In genomic region chr1:31888281-31888680, GRCh38 we compare ENCODE assay signal across 17 cellular contexts. TPM values are rescaled to one million over a fixed set of nuclear protein-coding genes. Genes with fewer than 3 reads are reported as not detected.
DNase-seq lines count a peak whose midpoint lies in the region; ATAC-seq, FAIRE-seq and TF ChIP-seq lines count a peak whose summit lies in the region.
"Had no signal": no experiment of that assay in that cellular context is flagged by ENCODE, and none has a peak within 500 bp of the region (broad histone marks: within the 10 kb centered on the region; RNA-seq: fewer than 3 reads in every experiment).

No MANE protein-coding gene starts in this region.

- FAIRE-seq in K562 (lab: Jason Lieb, UNC), result no peak

- H3K9me3 ChIP-seq in KOPT-K1 (ENCODE audit: insufficient read depth, low read length, poor library complexity, severe bottlenecking) (no peaks in the 10 kb centered on the region), K562 (replicated peaks; ENCODE audit: control insufficient read depth, insufficient read depth, low read depth, low read length) (peaks cover 4% of the 10 kb centered on the region; the same call in 1 of the 2 replicates), neutrophil (no peaks in the 10 kb centered on the region), SJCRH30 (replicated peaks) (no peaks in the 10 kb centered on the region)
- H3K9me3 ChIP-seq: HAP-1 had no signal

- intact Hi-C loops in activated CD4-positive, alpha-beta T cell treated with anti-CD3 and anti-CD28 coated beads for 36 hours (cut with DNase I, micrococcal nuclease), result loop anchor here in 1 of 2 experiments (2.0 kb wide), 1 partner anchor 61 kb away; no protein-coding TSS in a partner anchor
- intact Hi-C loops in K562 (cut with micrococcal nuclease), result no loop called here

- H3K27ac ChIP-seq in KOPT-K1 (ENCODE audit: low read depth, low read length, poor library complexity, severe bottlenecking) (peak overlapping the region; percentile 97), K562 (ENCODE audit: extremely low read depth, low read depth, low read length) (no peak overlapping the region), neutrophil (peak overlapping the region; percentile 96), SJCRH30 (no peak overlapping the region)
- H3K27ac ChIP-seq: 22Rv1 had no signal

- no peaks in the 10 kb centered on the region for H3K9me3 Mint-ChIP-seq in activated CD4-positive, alpha-beta T cell treated with anti-CD3 and anti-CD28 coated beads for 36 hours (ENCODE audit: low read depth)

- no peak overlapping the region for H3K9ac ChIP-seq in K562 (ENCODE audit: insufficient read depth in 1 of 2, low read depth in 2 of 2, low read length in 2 of 2)

- no peaks in the 10 kb centered on the region for H4K20me1 ChIP-seq in K562 (replicated peaks; ENCODE audit: control insufficient read depth, insufficient read depth, low read length)

- H3K4me3 ChIP-seq in K562 (no peak overlapping the region), neutrophil (ENCODE audit: low read depth in 1 of 2, low read length in 1 of 2) (no peak overlapping the region), SJCRH30 (no peak overlapping the region)
- H3K4me3 ChIP-seq: HAP-1 had no signal

- TF ChIP-seq RAD21 in K562 (CRISPR knock-in tag; conservative IDR thresholded peaks at IDR 0.05 in 1 of 2, IDR thresholded peaks at IDR 0.05 in 1 of 2), result no peak

- peaks cover 39% of the 10 kb centered on the region for H3K4me1 Mint-ChIP-seq in activated CD4-positive, alpha-beta T cell treated with anti-CD3 and anti-CD28 coated beads for 36 hours

- H3K4me1 ChIP-seq in K562 (replicated peaks in 1 of 2; ENCODE audit: control insufficient read depth in 2 of 2, insufficient read depth in 2 of 2, low read length in 2 of 2), result peaks cover 5 to 17% of the 10 kb centered on the region in 2 experiments; a peak in 4 of 5 replicates
- H3K4me1 ChIP-seq in neutrophil (ENCODE audit: control insufficient read depth in 1 of 2, insufficient read depth in 1 of 2, low read depth in 1 of 2, low read length in 1 of 2), result peaks cover 38 to 43% of the 10 kb centered on the region in 2 experiments
- no peaks in the 10 kb centered on the region for H3K4me1 ChIP-seq in SJCRH30
- H3K4me1 ChIP-seq: HAP-1 had no signal

- no peak overlapping the region for H3K4me3 Mint-ChIP-seq in activated CD4-positive, alpha-beta T cell treated with anti-CD3 and anti-CD28 coated beads for 36 hours

- H3K27me3 ChIP-seq in K562 (ENCODE audit: control insufficient read depth in 2 of 2, insufficient read depth in 2 of 2, low read length in 2 of 2) (no peaks in the 10 kb centered on the region), neutrophil (no peaks in the 10 kb centered on the region), SJCRH30 (no peaks in the 10 kb centered on the region)

- H3K79me2 ChIP-seq in K562 (ENCODE audit: control insufficient read depth, insufficient read depth, low read length), result no peaks in the 10 kb centered on the region

- in situ Hi-C loops in K562 (cut with MboI), result no loop called here

- no peaks in the 10 kb centered on the region for H3K36me3 Mint-ChIP-seq in activated CD4-positive, alpha-beta T cell treated with anti-CD3 and anti-CD28 coated beads for 36 hours (ENCODE audit: low read depth)

- H3K9me1 ChIP-seq in K562 (ENCODE audit: control insufficient read depth, insufficient read depth, low read length), result no peaks in the 10 kb centered on the region

- TF ChIP-seq CTCF in K562 (IDR thresholded peaks at IDR 0.05 in 2 of 3, conservative IDR thresholded peaks at IDR 0.05 in 1 of 3; ENCODE audit: insufficient read depth in 2 of 3, low read depth in 1 of 3, low read length in 3 of 3), result no peak
- no peak for TF ChIP-seq CTCF in neutrophil (IDR thresholded peaks at IDR 0.05)

- 97% methylated on average over 7 of the region's 7 CpGs for WGBS in K562 (ENCODE audit: insufficient coverage, low coverage, missing lambda C conversion rate)

- ATAC-seq in activated CD4-positive, alpha-beta T cell treated with anti-CD3 and anti-CD28 coated beads for 36 hours, result no peak
- ATAC-seq in K562, result no peak

- POLR2A ChIA-PET in activated CD4-positive, alpha-beta T cell treated with anti-CD3 and anti-CD28 coated beads for 36 hours (lab: Charles Lee), result interaction anchor here (0.6 to 0.7 kb wide), 2 partner anchors 18 to 51 kb away, joined by 4 read pairs; no protein-coding TSS in a partner anchor
- POLR2A ChIA-PET in K562 (lab: Yijun Ruan, JAX), result interaction anchor here (0.6 kb wide), 1 partner anchor 80 kb away, joined by 6 read pairs; no protein-coding TSS in a partner anchor

- H3K27me3 Mint-ChIP-seq in activated CD4-positive, alpha-beta T cell treated with anti-CD3 and anti-CD28 coated beads for 36 hours, result no peaks in the 10 kb centered on the region

- BruUV-seq in K562 (replicated peaks; lab: Mats Ljungman, UMichigan), result no TSS peak

- peak overlapping the region; percentile 58 for H3K27ac Mint-ChIP-seq in activated CD4-positive, alpha-beta T cell treated with anti-CD3 and anti-CD28 coated beads for 36 hours

- CTCF ChIA-PET in activated CD4-positive, alpha-beta T cell treated with anti-CD3 and anti-CD28 coated beads for 36 hours (lab: Charles Lee), result no interaction called here
- CTCF ChIA-PET in K562 (lab: Yijun Ruan, JAX; ENCODE audit: low intra/inter-chr PET ratio), result no interaction called here

- DNase-seq in activated CD4-positive, alpha-beta T cell treated with anti-CD3 and anti-CD28 coated beads for 36 hours, result no peak
- no peak for DNase-seq in activated CD4-positive, alpha-beta T cell treated with anti-CD3 and anti-CD28 coated beads, Interleukin-2, amount 50 U/mL, for 48 hours
- DNase-seq in K562 (ENCODE audit: extremely low read depth in 1 of 4, low spot score in 3 of 4), result no peak
- no peak for DNase-seq in Ammon's horn (ENCODE audit: low spot score)
- no peak for DNase-seq in SJCRH30
- DNase-seq in T-helper 1 cell, result no peak
- DNase-seq: Calu3, GDM1, MV-4-11, NCI-H1417 treated with DMSO at 0.1 percent for 48 hours, NCI-H2029, NCI-H510A, SHP77 treated with DMSO at 0.1 percent for 48 hours had no signal

- H3K36me3 ChIP-seq in KOPT-K1 (ENCODE audit: insufficient read depth, low read length), result no peaks in the 10 kb centered on the region
- peaks cover 3% of the 10 kb centered on the region; the same call in 1 of the 3 replicates for H3K36me3 ChIP-seq in K562 (ENCODE audit: control insufficient read depth, insufficient read depth, low read length)
- H3K36me3 ChIP-seq in neutrophil, result no peaks in the 10 kb centered on the region
- no peaks in the 10 kb centered on the region for H3K36me3 ChIP-seq in SJCRH30
- H3K36me3 ChIP-seq: HAP-1 had no signal

- TF ChIP-seq POLR2A in K562 (conservative IDR thresholded peaks at IDR 0.05), result no peak

- H3K4me2 ChIP-seq in K562 (ENCODE audit: insufficient read depth, low read length), result no peak overlapping the region

- no peak overlapping the region for H2AFZ ChIP-seq in K562 (ENCODE audit: low read depth, low read length)

- TF ChIP-seq EP300 in K562 (IDR thresholded peaks at IDR 0.05; ENCODE audit: low read length), result no peak

TF ChIP-seq in K562, 482 proteins besides CTCF, POLR2A, EP300 and RAD21:
- TF ChIP-seq, protein P1, sequence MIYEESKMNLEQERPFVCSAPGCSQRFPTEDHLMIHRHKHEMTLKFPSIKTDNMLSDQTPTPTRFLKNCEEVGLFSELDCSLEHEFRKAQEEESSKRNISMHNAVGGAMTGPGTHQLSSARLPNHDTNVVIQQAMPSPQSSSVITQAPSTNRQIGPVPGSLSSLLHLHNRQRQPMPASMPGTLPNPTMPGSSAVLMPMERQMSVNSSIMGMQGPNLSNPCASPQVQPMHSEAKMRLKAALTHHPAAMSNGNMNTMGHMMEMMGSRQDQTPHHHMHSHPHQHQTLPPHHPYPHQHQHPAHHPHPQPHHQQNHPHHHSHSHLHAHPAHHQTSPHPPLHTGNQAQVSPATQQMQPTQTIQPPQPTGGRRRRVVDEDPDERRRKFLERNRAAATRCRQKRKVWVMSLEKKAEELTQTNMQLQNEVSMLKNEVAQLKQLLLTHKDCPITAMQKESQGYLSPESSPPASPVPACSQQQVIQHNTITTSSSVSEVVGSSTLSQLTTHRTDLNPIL (CRISPR knock-in tag; IDR thresholded peaks at IDR 0.05), result no peak
- TF ChIP-seq NFIX (CRISPR knock-in tag; IDR thresholded peaks at IDR 0.05; ENCODE audit: low read depth) (no peak), ADNP (tag; IDR thresholded peaks at IDR 0.05) (0 out of 2 replicates have a peak, but pooled peaks have one; percentile 34), ZNF584 (CRISPR knock-in tag; IDR thresholded peaks at IDR 0.05; ENCODE audit: low read depth) (no peak), GTF2E2 (tag; IDR thresholded peaks at IDR 0.05) (no peak), SMAD1 (IDR thresholded peaks at IDR 0.05; ENCODE audit: low read depth, low read length, partially characterized antibody) (no peak)
TF ChIP-seq in K562: peak in this region for 1.

RNA-seq across cellular contexts. Expression of gene PTP4A2, which starts 49.9 kb away (rescaled TPM):
- total RNA-seq in activated CD4-positive, alpha-beta T cell treated with anti-CD3 and anti-CD28 coated beads for 36 hours, result 100 to 1,000 TPM; 279 to 314 TPM
- total RNA-seq in K562 (2011; cell fraction: chromatin; rRNA removed; ENCODE audit: low replicate concordance), result 116 and 315 TPM in 2 replicates
- 52.7 and 78.6 TPM in 2 replicates for total RNA-seq in K562 (2011; cell fraction: nucleolus; rRNA removed)
- total RNA-seq in K562 (2011; cell fraction: nucleoplasm; rRNA removed), result 175 and 257 TPM in 2 replicates
- total RNA-seq in K562 (2014; rRNA removed), result 316 and 345 TPM in 2 replicates
- total RNA-seq in K562 (2014; rRNA removed; fragmentation: Illumina TruSeq; extraction: Trizol), result 620 and 713 TPM in 2 replicates
- total RNA-seq in K562 (2015; rRNA removed; fragmentation: Illumina TruSeq; extraction: Trizol), result 585 and 652 TPM in 2 replicates
- 429 and 432 TPM in 2 replicates for total RNA-seq in K562 (2021)
- polyA plus RNA-seq in K562 (2011; rRNA removed), result 785 and 870 TPM in 2 replicates
- polyA plus RNA-seq in K562 (2011; cell fraction: cytosol; rRNA removed), result 63.7 and 209 TPM in 2 replicates
- polyA plus RNA-seq in K562 (2011; cell fraction: nucleus; rRNA removed), result 124 and 204 TPM in 2 replicates
- 386 and 493 TPM in 2 replicates for polyA plus RNA-seq in K562 (2012)
- polyA plus RNA-seq in K562 (2014; fragmentation: Illumina TruSeq; extraction: Trizol), result 528 and 852 TPM in 2 replicates
- polyA plus RNA-seq in K562 (2014; fragmentation: Nextera tagmentation; extraction: Ambion mirVana), result 100 to 1,000 TPM; 197 to 480 TPM
- 219 and 255 TPM in 2 replicates for polyA plus RNA-seq in K562 (2014; rRNA removed)
- polyA minus RNA-seq in K562 (2011; rRNA and poly(A)+ RNA removed), result 693 and 694 TPM in 2 replicates
- 406 and 559 TPM in 2 replicates for polyA minus RNA-seq in K562 (2011; cell fraction: cytosol; rRNA and poly(A)+ RNA removed)
- polyA minus RNA-seq in K562 (2011; cell fraction: nucleus; rRNA and poly(A)+ RNA removed), result 36.6 and 130 TPM in 2 replicates
- 311 and 314 TPM in 2 replicates for total RNA-seq in SJCRH30 (2014; rRNA removed; shearing (Covaris generic))

Comparison
In these comparisons a context has a peak if more than half of its experiments do, and no peak if none do; other contexts are left out.
1. H3K27ac ChIP-seq: peak in KOPT-K1 (single experiment) and neutrophil (single experiment); none in K562 (single experiment) and SJCRH30 (single experiment).